ENCODE assay signal across 8 cellular contexts in the genomic region with DNA sequence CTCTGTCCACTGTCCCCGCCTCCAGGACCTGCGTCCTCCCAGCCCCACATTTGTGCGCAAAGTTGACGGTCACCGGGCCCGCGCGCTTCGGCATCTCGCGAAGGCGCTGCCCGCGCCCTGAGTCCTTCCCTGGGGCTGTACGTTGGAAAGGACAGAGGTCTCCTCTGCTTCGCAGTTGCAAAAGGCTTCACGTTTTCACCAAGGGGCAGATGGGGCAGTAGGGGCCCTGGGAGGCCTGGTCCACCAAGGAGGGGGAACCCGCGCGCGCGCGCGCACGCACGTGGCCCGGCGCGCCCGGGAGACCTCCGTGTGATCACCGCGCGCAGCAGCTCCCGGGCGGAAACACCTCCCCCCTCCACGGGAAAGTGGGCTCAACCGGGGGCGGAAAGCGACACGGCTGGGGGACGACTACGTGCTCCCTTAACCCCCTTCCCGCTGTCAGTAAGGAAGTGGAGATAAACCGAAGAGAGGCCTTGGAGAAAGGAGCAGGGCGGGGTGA. TPM values are rescaled to one million over a fixed set of nuclear protein-coding genes. Genes with fewer than 3 reads are reported as not detected.
DNase-seq lines count a peak whose midpoint lies in the region; ATAC-seq and TF ChIP-seq lines count a peak whose summit lies in the region.

No MANE protein-coding gene starts in this region.

- H4K20me1 ChIP-seq in H9 (ENCODE audit: control insufficient read depth, insufficient read depth, insufficient read length) = no peaks in the 10 kb centered on the region

- H3K79me1 ChIP-seq in H9 (ENCODE audit: insufficient read depth, low read depth, low read length, poor library complexity, severe bottlenecking) (no peaks in the 10 kb centered on the region), mesendoderm (ENCODE audit: low read length) (no peaks in the 10 kb centered on the region)

- H2BK5ac ChIP-seq in H9 (ENCODE audit: insufficient read length, low read length) (peak overlapping the region; percentile 81), mesendoderm (ENCODE audit: low read length) (peak overlapping the region; percentile 96)

- H3K36me3 Mint-ChIP-seq in CD4-positive, CD25-positive, alpha-beta regulatory T cell = no peaks in the 10 kb centered on the region
- H3K36me3 Mint-ChIP-seq in H9 (ENCODE audit: insufficient read depth in 1 of 3, low read depth in 3 of 3) = no peaks in the 10 kb centered on the region
- H3K36me3 Mint-ChIP-seq in central memory CD8-positive, alpha-beta T cell (ENCODE audit: insufficient read depth) = peaks cover 13% of the 10 kb centered on the region

- DNase-seq in CD4-positive, CD25-positive, alpha-beta regulatory T cell = peak in 1 of 3 donors; percentile 49
- DNase-seq in H9 (no peak), SIG-M5 treated with dmso at 0.1 percent for 504 hours (lab: John Stamatoyannopoulos, UW; ENCODE audit: unreplicated experiment) (peak; percentile 75), mesendoderm (peak; percentile 70), NCI-H1694 treated with DMSO at 0.1 percent for 48 hours (lab: John Stamatoyannopoulos, UW) (no peak), NCI-H510A treated with DMSO at 0.1 percent for 48 hours (lab: John Stamatoyannopoulos, UW) (no peak)
- DNase-seq in central memory CD8-positive, alpha-beta T cell (ENCODE audit: low spot score in 2 of 2) = no peak
- DNase-seq in stimulated activated CD8-positive, alpha-beta memory T cell treated with anti-CD3 and anti-CD28 coated beads, Interleukin-4, amount 100 ng/mL, for 48 hours = peak; percentile 72

- H3K4me3 Mint-ChIP-seq in CD4-positive, CD25-positive, alpha-beta regulatory T cell = peak overlapping the region; percentile 75 to 89 (median 84)
- H3K4me3 Mint-ChIP-seq in H9 = peak overlapping the region; percentile 68 to 74
- H3K4me3 Mint-ChIP-seq in central memory CD8-positive, alpha-beta T cell = peak overlapping the region; percentile 82

- peak overlapping the region; percentile 87 for H3K18ac ChIP-seq in H9 (ENCODE audit: insufficient read length, low read depth, low read length)
- peak overlapping the region; percentile 91 for H3K18ac ChIP-seq in mesendoderm (ENCODE audit: low read length)

- peak overlapping the region; percentile 92 for H4K91ac ChIP-seq in H9 (ENCODE audit: insufficient read length, low read depth, low read length)

- H3K79me2 ChIP-seq in H9 (ENCODE audit: insufficient read depth, low read length) = no peaks in the 10 kb centered on the region
- H3K79me2 ChIP-seq in mesendoderm (ENCODE audit: control insufficient read depth, insufficient read depth, low read length) = no peaks in the 10 kb centered on the region

- no peak for ATAC-seq in CD4-positive, CD25-positive, alpha-beta regulatory T cell (ENCODE audit: low read depth in 2 of 2)
- ATAC-seq in central memory CD8-positive, alpha-beta T cell (replicated peaks; ENCODE audit: extremely low read depth, poor library complexity, severe bottlenecking) = no peak

- H4K5ac ChIP-seq in H9 (ENCODE audit: insufficient read length, low read depth, low read length) = peak overlapping the region; percentile 48
- peak overlapping the region; percentile 77 for H4K5ac ChIP-seq in mesendoderm (ENCODE audit: low read length)

- peak overlapping the region; percentile 63 for H3K27ac ChIP-seq in CD4-positive, CD25-positive, alpha-beta regulatory T cell (ENCODE audit: insufficient read depth, low read length, poor library complexity, severe bottlenecking)
- peak overlapping the region; percentile 95 for H3K27ac ChIP-seq in H9 (ENCODE audit: insufficient read length, low read depth, low read length)
- H3K27ac ChIP-seq in mesendoderm (ENCODE audit: low read depth, low read length) = peak overlapping the region; percentile 100

- H3K9ac ChIP-seq in H9 (ENCODE audit: extremely low read depth, insufficient read length, low read length) = peak overlapping the region; percentile 78
- H3K9ac ChIP-seq in mesendoderm (ENCODE audit: low read length) = peak overlapping the region; percentile 99

- no peaks in the 10 kb centered on the region for H3K9me3 ChIP-seq in CD4-positive, CD25-positive, alpha-beta regulatory T cell (ENCODE audit: control insufficient read depth in 2 of 2, low read length in 2 of 2)
- H3K9me3 ChIP-seq in H9 (ENCODE audit: control insufficient read depth, low read depth, low read length) = no peaks in the 10 kb centered on the region

- H3K14ac ChIP-seq in H9 (ENCODE audit: insufficient read depth, low read length) = peak overlapping the region; percentile 94

- H2BK20ac ChIP-seq in H9 (ENCODE audit: low read depth, low read length, poor library complexity, severe bottlenecking) = no peak overlapping the region

- peaks cover 0 to 38% (median 13%) of the 10 kb centered on the region in 4 donors for H3K4me1 Mint-ChIP-seq in CD4-positive, CD25-positive, alpha-beta regulatory T cell
- peaks cover 47 to 54% of the 10 kb centered on the region in 2 experiments for H3K4me1 Mint-ChIP-seq in H9
- H3K4me1 Mint-ChIP-seq in central memory CD8-positive, alpha-beta T cell = peaks cover 17% of the 10 kb centered on the region

- H3K4ac ChIP-seq in H9 (ENCODE audit: low read depth, low read length) = peak overlapping the region; percentile 96
- H3K4ac ChIP-seq in mesendoderm (ENCODE audit: low read depth, low read length) = peak overlapping the region; percentile 88

- H2AFZ ChIP-seq in H9 (ENCODE audit: low read length) = no peak overlapping the region

- H2BK15ac ChIP-seq in H9 (ENCODE audit: low read depth, low read length) = no peak overlapping the region; the same call in 1 of the 2 replicates
- H2BK15ac ChIP-seq in mesendoderm (replicated peaks; ENCODE audit: low read depth) = no peak overlapping the region

- no peaks in the 10 kb centered on the region for H3K9me3 Mint-ChIP-seq in CD4-positive, CD25-positive, alpha-beta regulatory T cell
- H3K9me3 Mint-ChIP-seq in H9 = no peaks in the 10 kb centered on the region; a peak in 1 of 5 replicates
- H3K9me3 Mint-ChIP-seq in central memory CD8-positive, alpha-beta T cell = no peaks in the 10 kb centered on the region

- H3K23me2 ChIP-seq in H9 (ENCODE audit: insufficient read length, low read depth, low read length, poor library complexity, severe bottlenecking) = peaks cover 13% of the 10 kb centered on the region

- H2AK5ac ChIP-seq in H9 (ENCODE audit: insufficient read length, low read length) (no peak overlapping the region), mesendoderm (ENCODE audit: low read length) (peak overlapping the region; percentile 93)

- no peaks in the 10 kb centered on the region for H3K27me3 ChIP-seq in CD4-positive, CD25-positive, alpha-beta regulatory T cell (ENCODE audit: control insufficient read depth, insufficient read depth, low read length)
- H3K27me3 ChIP-seq in H9 (ENCODE audit: insufficient read depth, low read length) (no peaks in the 10 kb centered on the region), mesendoderm (ENCODE audit: insufficient read depth, low read length, poor library complexity) (no peaks in the 10 kb centered on the region)

- H4K8ac ChIP-seq in H9 (replicated peaks; ENCODE audit: insufficient read length, low read depth, low read length) (no peak overlapping the region), mesendoderm (ENCODE audit: low read depth, low read length) (peak overlapping the region; percentile 29)

- no CpG with 5 or more reads among the region's 46 CpGs for WGBS in H9 (ENCODE audit: extremely low coverage, insufficient read length, low lambda C conversion rate)
- WGBS in mesendoderm (ENCODE audit: extremely low coverage, insufficient coverage, low lambda C conversion rate) = no CpG with 5 or more reads among the region's 46 CpGs

- H3K4me2 ChIP-seq in H9 (ENCODE audit: insufficient read depth, insufficient read length, low read length) (peak overlapping the region; percentile 63), mesendoderm (ENCODE audit: low read length) (peak overlapping the region; percentile 94)

- peak overlapping the region; percentile 75 for H2BK12ac ChIP-seq in H9 (ENCODE audit: insufficient read length, low read depth, low read length)

- H3K23ac ChIP-seq in H9 (ENCODE audit: insufficient read length, low read depth, low read length) (no peak overlapping the region), mesendoderm (ENCODE audit: low read length) (peak overlapping the region; percentile 92)

- H3K4me3 ChIP-seq in CD4-positive, CD25-positive, alpha-beta regulatory T cell (ENCODE audit: low read depth, low read length) = no peak overlapping the region
- H3K4me3 ChIP-seq in mesendoderm (ENCODE audit: low read length) = peak overlapping the region; percentile 55

- no peak for TF ChIP-seq CTCF in H9 (conservative IDR thresholded peaks at IDR 0.05)

- H3K36me3 ChIP-seq in CD4-positive, CD25-positive, alpha-beta regulatory T cell (ENCODE audit: control insufficient read depth, insufficient read depth, low read length) = no peaks in the 10 kb centered on the region
- no peaks in the 10 kb centered on the region for H3K36me3 ChIP-seq in mesendoderm (ENCODE audit: control insufficient read depth, insufficient read depth, low read length)

- H3K4me1 ChIP-seq in CD4-positive, CD25-positive, alpha-beta regulatory T cell (ENCODE audit: control insufficient read depth, insufficient read depth, low read length, poor library complexity, severe bottlenecking) = peaks cover 28% of the 10 kb centered on the region
- H3K4me1 ChIP-seq in H9 (ENCODE audit: insufficient read depth, low read length) (0 out of 2 replicates have a peak, but pooled peaks cover 2% of the 10 kb centered on the region), mesendoderm (ENCODE audit: control insufficient read depth, low read depth, low read length) (peaks cover 5% of the 10 kb centered on the region)

- H3K27me3 Mint-ChIP-seq in CD4-positive, CD25-positive, alpha-beta regulatory T cell = no peaks in the 10 kb centered on the region
- H3K27me3 Mint-ChIP-seq in H9 (ENCODE audit: low read depth) = no peaks in the 10 kb centered on the region; the same call in 1 of the 2 replicates
- no peaks in the 10 kb centered on the region for H3K27me3 Mint-ChIP-seq in central memory CD8-positive, alpha-beta T cell

- H3K56ac ChIP-seq in H9 (ENCODE audit: insufficient read length, low read depth, low read length) (peak overlapping the region; percentile 30), mesendoderm (ENCODE audit: low read length) (peak overlapping the region; percentile 100)

- peak overlapping the region in 2 of 3 donors; percentile 73 to 79 for H3K27ac Mint-ChIP-seq in CD4-positive, CD25-positive, alpha-beta regulatory T cell
- H3K27ac Mint-ChIP-seq in H9 = peak overlapping the region; percentile 96 to 98 (median 97)
- no peak overlapping the region for H3K27ac Mint-ChIP-seq in central memory CD8-positive, alpha-beta T cell (ENCODE audit: low read depth)

- H3T11ph ChIP-seq in H9 (ENCODE audit: low read length) = peak overlapping the region; percentile 62

- H2BK120ac ChIP-seq in H9 (ENCODE audit: low read depth, low read length, poor library complexity, severe bottlenecking) = peak overlapping the region; percentile 85
- H2BK120ac ChIP-seq in mesendoderm (ENCODE audit: low read depth, low read length) = peak overlapping the region; percentile 76

RNA-seq across cellular contexts. Expression of a gene that starts 21.9 kb away (rescaled TPM):
- not detected for total RNA-seq in CD4-positive, CD25-positive, alpha-beta regulatory T cell
- not detected for polyA plus RNA-seq in CD4-positive, CD25-positive, alpha-beta regulatory T cell
- total RNA-seq in H9 (2021) = not detected in 2 replicates
- not detected for polyA plus RNA-seq in mesendoderm (2013, experiment 1 of 2)
- not detected for polyA plus RNA-seq in mesendoderm (2013, experiment 2 of 2)

Comparison
In these comparisons a context has a peak if more than half of its experiments do, and no peak if none do; other contexts are left out.
1. DNase-seq: peak in SIG-M5 treated with dmso at 0.1 percent for 504 hours (single experiment), mesendoderm (single experiment) and stimulated activated CD8-positive, alpha-beta memory T cell treated with anti-CD3 and anti-CD28 coated beads, Interleukin-4, amount 100 ng/mL, for 48 hours (single experiment); none in H9 (single experiment), central memory CD8-positive, alpha-beta T cell (0 of 2), NCI-H1694 treated with DMSO at 0.1 percent for 48 hours (single experiment) and NCI-H510A treated with DMSO at 0.1 percent for 48 hours (single experiment).
2. Peak in every context shown above with its lines, with median percentiles within 50 percentile points of each other: H3K27ac ChIP-seq and H3K4me3 Mint-ChIP-seq.